9 cellular contexts compared by ENCODE assay signal in genomic region chr19:50252111-50252886, GRCh38. TPM values are rescaled to one million over a fixed set of nuclear protein-coding genes. Genes with fewer than 3 reads are reported as not detected.
DNase-seq lines count a peak whose midpoint lies in the region; ATAC-seq and TF ChIP-seq lines count a peak whose summit lies in the region.
"Had no signal": no experiment of that assay in that cellular context is flagged by ENCODE, and none has a peak within 500 bp of the region (broad histone marks: within the 10 kb centered on the region; RNA-seq: fewer than 3 reads in every experiment).

No MANE protein-coding gene starts in this region.

- H3K4me3 Mint-ChIP-seq in naive B cell = peak overlapping the region in 1 of 8 donors; percentile 60
- H3K4me3 Mint-ChIP-seq: naive thymus-derived CD4-positive, alpha-beta T cell had no signal

- H3K36me3 Mint-ChIP-seq in naive B cell = peaks cover 5 to 12% of the 10 kb centered on the region in 2 donors

- no peak overlapping the region for H3K27ac Mint-ChIP-seq in naive B cell
- H3K27ac Mint-ChIP-seq: naive thymus-derived CD4-positive, alpha-beta T cell had no signal

- peak; percentile 60 for DNase-seq in GM13976 (ENCODE audit: low spot score)
- peak; percentile 21 for DNase-seq in OCI-M2 (lab: John Stamatoyannopoulos, UW; ENCODE audit: unreplicated experiment)
- peak; percentile 31 to 64 for DNase-seq in T47D (ENCODE audit: low read depth in 1 of 2, low spot score in 1 of 2)
- peak; percentile 25 for DNase-seq in naive B cell
- DNase-seq in NOMO-1 treated with dmso at 0.1 percent for 144 hours (lab: John Stamatoyannopoulos, UW; ENCODE audit: unreplicated experiment) = no peak
- DNase-seq in NK-92 (lab: John Stamatoyannopoulos, UW; ENCODE audit: unreplicated experiment) = no peak

- ATAC-seq in naive B cell (ENCODE audit: low read depth in 2 of 2) (no peak), HG02852 (IDR thresholded peaks at IDR 0.05; ENCODE audit: unreplicated experiment) (no peak), GM21390 (IDR thresholded peaks at IDR 0.05; ENCODE audit: unreplicated experiment) (no peak)
- ATAC-seq: naive thymus-derived CD4-positive, alpha-beta T cell had no signal

- in situ Hi-C loops in GM13976 (cut with MboI; ENCODE audit: low sequenced_read_pairs, unreplicated experiment) (no loop called here), T47D (cut with HindIII; ENCODE audit: low pct_unique_long_range_greater_than_20kb, low sequenced_read_pairs) (no loop called here)

- peak; percentile 64 for TF ChIP-seq CTCF in GM13976 (IDR thresholded peaks at IDR 0.05; ENCODE audit: borderline replicate concordance, control extremely low read depth, extremely low read depth, insufficient read depth, missing control alignments)

- H3K4me1 Mint-ChIP-seq in naive B cell = peaks cover 0 to 5% (median 5%) of the 10 kb centered on the region in 3 donors
- H3K4me1 Mint-ChIP-seq: naive thymus-derived CD4-positive, alpha-beta T cell had no signal

- H3K27me3 Mint-ChIP-seq in naive B cell = peaks cover 31 to 55% (median 44%) of the 10 kb centered on the region in 3 donors

- peaks cover 8 to 34% (median 20%) of the 10 kb centered on the region in 7 donors for H3K9me3 Mint-ChIP-seq in naive B cell

RNA-seq across cellular contexts. Expression of gene MYH14, which starts 48.9 kb away (rescaled TPM):
- not detected for polyA plus RNA-seq in naive B cell (ENCODE audit: low read depth in 6 of 6)
- polyA plus RNA-seq: naive thymus-derived CD4-positive, alpha-beta T cell had no signal

Comparison
In these comparisons a context has a peak if more than half of its experiments do, and no peak if none do; other contexts are left out.
1. DNase-seq: peak in GM13976 (single experiment), OCI-M2 (single experiment), T47D (2 of 2) and naive B cell (single experiment); none in NOMO-1 treated with dmso at 0.1 percent for 144 hours (single experiment) and NK-92 (single experiment).